21 cellular contexts compared by ENCODE assay signal in genomic region chr7:8499128-8499527, GRCh38.
A peak's percentile ranks its signal among the peaks of the same experiment; 100 is the strongest.
DNase-seq lines count a peak whose midpoint lies in the region; ATAC-seq and TF ChIP-seq lines count a peak whose summit lies in the region.
"Had no signal": no experiment of that assay in that cellular context is flagged by ENCODE, and none has a peak within 500 bp of the region (broad histone marks: within the 10 kb centered on the region; RNA-seq: fewer than 3 reads in every experiment).

No MANE protein-coding gene starts in this region.

- H3K36me3 ChIP-seq in neural progenitor cell = no peaks in the 10 kb centered on the region
- H3K36me3 ChIP-seq: BE2C; BLaER1 treated with 17β-estradiol and CSF1 and Interleukin-3, amounts not matched to agents 10 nM and 100 nM had no signal

- no peak overlapping the region for H3K4ac ChIP-seq in H9 (ENCODE audit: low read depth, low read length)

- H3K36me3 Mint-ChIP-seq in WTC11 (no peaks in the 10 kb centered on the region), neural progenitor cell (no peaks in the 10 kb centered on the region), H9 (ENCODE audit: insufficient read depth in 1 of 3, low read depth in 3 of 3) (no peaks in the 10 kb centered on the region)
- H3K36me3 Mint-ChIP-seq: CD14-positive monocyte; CD8-positive, alpha-beta memory T cell had no signal

- no peak overlapping the region for H2BK12ac ChIP-seq in H9 (ENCODE audit: insufficient read length, low read depth, low read length)

- H3K14ac ChIP-seq in H9 (ENCODE audit: insufficient read depth, low read length) = no peak overlapping the region

- TF ChIP-seq CTCF in WTC11 (IDR thresholded peaks at IDR 0.05) (no peak), neural progenitor cell (IDR thresholded peaks at IDR 0.05) (no peak), H9 (conservative IDR thresholded peaks at IDR 0.05) (no peak)

- H3K18ac ChIP-seq in H9 (ENCODE audit: insufficient read length, low read depth, low read length) = no peak overlapping the region

- H3K27ac ChIP-seq in neural progenitor cell (no peak overlapping the region), H9 (ENCODE audit: insufficient read length, low read depth, low read length) (no peak overlapping the region)
- H3K27ac ChIP-seq: A549; BLaER1 treated with 17β-estradiol and CSF1 and Interleukin-3, amounts not matched to agents 10 nM and 100 nM had no signal

- no peak overlapping the region for H3K4me3 ChIP-seq in neural progenitor cell
- H3K4me3 ChIP-seq: A549; BLaER1 treated with 17β-estradiol and CSF1 and Interleukin-3, amounts not matched to agents 10 nM and 100 nM had no signal

- H2BK15ac ChIP-seq in H9 (ENCODE audit: low read depth, low read length) = no peak overlapping the region

- peak; percentile 0 for DNase-seq in NK-92 treated with Interleukin-12 subunit alpha and Interleukin-12 subunit beta, amount 100 ng/mL, for 24 hours (lab: John Stamatoyannopoulos, UW)
- DNase-seq in NK-92 (lab: John Stamatoyannopoulos, UW; ENCODE audit: unreplicated experiment) (no peak), WTC11 (ENCODE audit: low spot score) (peak; percentile 18), neural progenitor cell (ENCODE audit: low spot score) (no peak), NCI-H226 (no peak), H9 (no peak)
- DNase-seq: 8988T; ACHN; AML-193; BE2C; CD4-positive, alpha-beta T cell; CD8-positive, alpha-beta memory T cell; DMS 273 treated with DMSO at 0.1 percent for 48 hours; DMS79; GF-D8; GOT3 had no signal

- POLR2A ChIA-PET in WTC11 (lab: Charles Lee) = no interaction called here

- H3K9me3 ChIP-seq in neural progenitor cell (ENCODE audit: low read depth) = no peaks in the 10 kb centered on the region
- H3K9me3 ChIP-seq in H9 (ENCODE audit: control insufficient read depth, low read depth, low read length) = no peaks in the 10 kb centered on the region
- H3K9me3 ChIP-seq: A549; BE2C; BLaER1 treated with 17β-estradiol and CSF1 and Interleukin-3, amounts not matched to agents 10 nM and 100 nM had no signal

- H3K27me3 Mint-ChIP-seq in WTC11 (ENCODE audit: low read depth) (no peaks in the 10 kb centered on the region), neural progenitor cell (ENCODE audit: insufficient read depth, low read depth) (peaks cover 2% of the 10 kb centered on the region), H9 (ENCODE audit: low read depth) (no peaks in the 10 kb centered on the region)

- H3K23ac ChIP-seq in H9 (ENCODE audit: insufficient read length, low read depth, low read length) = no peak overlapping the region

- no peaks in the 10 kb centered on the region for H4K20me1 ChIP-seq in neural progenitor cell (ENCODE audit: low read depth)
- H4K20me1 ChIP-seq in H9 (ENCODE audit: control insufficient read depth, insufficient read depth, insufficient read length) = no peaks in the 10 kb centered on the region
- H4K20me1 ChIP-seq: BLaER1 treated with 17β-estradiol and CSF1 and Interleukin-3, amounts not matched to agents 10 nM and 100 nM had no signal

- no peak overlapping the region for H4K5ac ChIP-seq in H9 (ENCODE audit: insufficient read length, low read depth, low read length)

- peak; percentile 57; the same call in 1 of the 2 replicates for ATAC-seq in WTC11
- no peak for ATAC-seq in HG03175 (IDR thresholded peaks at IDR 0.05; ENCODE audit: unreplicated experiment)
- ATAC-seq: A549, HCT116 had no signal

- H3K4me2 ChIP-seq in neural progenitor cell (no peak overlapping the region), H9 (ENCODE audit: insufficient read depth, insufficient read length, low read length) (no peak overlapping the region)
- H3K4me2 ChIP-seq: A549; BLaER1 treated with 17β-estradiol and CSF1 and Interleukin-3, amounts not matched to agents 10 nM and 100 nM had no signal

- CTCF ChIA-PET in WTC11 (lab: Charles Lee) = interaction anchor here (0.9 to 1.4 kb wide), 3 partner anchors 17 to 80 kb away, joined by 4 to 6 read pairs (median 4); no protein-coding TSS in a partner anchor

- H3K4me1 Mint-ChIP-seq in WTC11 (peaks cover 14% of the 10 kb centered on the region), neural progenitor cell (no peaks in the 10 kb centered on the region), H9 (peaks cover 13 to 15% of the 10 kb centered on the region in 2 experiments)
- H3K4me1 Mint-ChIP-seq: CD14-positive monocyte; CD8-positive, alpha-beta memory T cell had no signal

- H3K27ac Mint-ChIP-seq in WTC11 (no peak overlapping the region), neural progenitor cell (no peak overlapping the region), H9 (no peak overlapping the region; a peak in 1 of 7 replicates)
- H3K27ac Mint-ChIP-seq: CD14-positive monocyte; CD4-positive, alpha-beta T cell; CD8-positive, alpha-beta memory T cell had no signal

- no peak overlapping the region for H3K56ac ChIP-seq in H9 (ENCODE audit: insufficient read length, low read depth, low read length)

- H4K8ac ChIP-seq in H9 (replicated peaks; ENCODE audit: insufficient read length, low read depth, low read length) = no peak overlapping the region

- no peaks in the 10 kb centered on the region for H3K79me1 ChIP-seq in H9 (ENCODE audit: insufficient read depth, low read depth, low read length, poor library complexity, severe bottlenecking)

- H2AFZ ChIP-seq in neural progenitor cell (replicated peaks) (peak overlapping the region; percentile 42), H9 (ENCODE audit: low read length) (no peak overlapping the region)

- H3K4me1 ChIP-seq in neural progenitor cell (no peaks in the 10 kb centered on the region), H9 (ENCODE audit: insufficient read depth, low read length) (peaks cover 2% of the 10 kb centered on the region; the same call in 1 of the 2 replicates)
- H3K4me1 ChIP-seq: A549; BE2C; BLaER1 treated with 17β-estradiol and CSF1 and Interleukin-3, amounts not matched to agents 10 nM and 100 nM had no signal

- no peaks in the 10 kb centered on the region for H3K79me2 ChIP-seq in neural progenitor cell (ENCODE audit: low read depth)
- no peaks in the 10 kb centered on the region for H3K79me2 ChIP-seq in H9 (ENCODE audit: insufficient read depth, low read length)

- H3K4me3 Mint-ChIP-seq in WTC11 (no peak overlapping the region), neural progenitor cell (no peak overlapping the region), H9 (no peak overlapping the region)
- H3K4me3 Mint-ChIP-seq: CD14-positive monocyte; CD4-positive, alpha-beta T cell; CD8-positive, alpha-beta memory T cell had no signal

- no peak overlapping the region for H4K91ac ChIP-seq in H9 (ENCODE audit: insufficient read length, low read depth, low read length)

- H3K9me3 Mint-ChIP-seq in WTC11 (no peaks in the 10 kb centered on the region), neural progenitor cell (no peaks in the 10 kb centered on the region), H9 (no peaks in the 10 kb centered on the region)

- no peak overlapping the region for H3T11ph ChIP-seq in H9 (ENCODE audit: low read length)

- no peak overlapping the region for H2BK20ac ChIP-seq in H9 (ENCODE audit: low read depth, low read length, poor library complexity, severe bottlenecking)

- no peaks in the 10 kb centered on the region for H3F3A ChIP-seq in neural progenitor cell (ENCODE audit: low read depth)

- no peak overlapping the region for H2AK5ac ChIP-seq in H9 (ENCODE audit: insufficient read length, low read length)

- no peak overlapping the region for H2BK120ac ChIP-seq in H9 (ENCODE audit: low read depth, low read length, poor library complexity, severe bottlenecking)

- no peak overlapping the region for H2BK5ac ChIP-seq in H9 (ENCODE audit: insufficient read length, low read length)

- no peaks in the 10 kb centered on the region for H3K23me2 ChIP-seq in H9 (ENCODE audit: insufficient read length, low read depth, low read length, poor library complexity, severe bottlenecking)

- no peaks in the 10 kb centered on the region for H3K27me3 ChIP-seq in neural progenitor cell
- H3K27me3 ChIP-seq in H9 (ENCODE audit: insufficient read depth, low read length) = no peaks in the 10 kb centered on the region
- H3K27me3 ChIP-seq: BE2C; BLaER1 treated with 17β-estradiol and CSF1 and Interleukin-3, amounts not matched to agents 10 nM and 100 nM had no signal

- H3K9ac ChIP-seq in neural progenitor cell (no peak overlapping the region), H9 (ENCODE audit: extremely low read depth, insufficient read length, low read length) (no peak overlapping the region)
- H3K9ac ChIP-seq: BLaER1 treated with 17β-estradiol and CSF1 and Interleukin-3, amounts not matched to agents 10 nM and 100 nM had no signal

TF ChIP-seq in WTC11, 78 proteins besides CTCF, POLR2A, EP300 and RAD21 (continues in another document):
- no peak for TF ChIP-seq RORB (CRISPR knock-in tag; IDR thresholded peaks at IDR 0.05)
- TF ChIP-seq ZNF671 (CRISPR knock-in tag; IDR thresholded peaks at IDR 0.05) = no peak
- no peak for TF ChIP-seq SMAD4 (CRISPR knock-in tag; IDR thresholded peaks at IDR 0.05)
- no peak for TF ChIP-seq HMGA2 (CRISPR knock-in tag; IDR thresholded peaks at IDR 0.05)
- TF ChIP-seq HMGXB4 (CRISPR knock-in tag; IDR thresholded peaks at IDR 0.05) = no peak

Comparison
In these comparisons a context has a peak if more than half of its experiments do, and no peak if none do; other contexts are left out.
1. DNase-seq: peak in NK-92 treated with Interleukin-12 subunit alpha and Interleukin-12 subunit beta, amount 100 ng/mL, for 24 hours (single experiment) and WTC11 (single experiment); none in NK-92 (single experiment), neural progenitor cell (single experiment), NCI-H226 (single experiment) and H9 (single experiment).